1 cellular context compared by ENCODE assay signal in genomic region chr4:75514131-75514948, GRCh38.
TF ChIP-seq lines count a peak whose summit lies in the region.

Gene RCHY1, minus strand, starts transcription at chr4:75514403. Its CDS starts 117 bp downstream, at chr4:75514286.
Gene THAP6, plus strand, starts transcription at chr4:75514473. Its CDS starts 980 bp downstream, at chr4:75515453.

TF ChIP-seq in HepG2, 621 proteins besides CTCF, POLR2A, EP300 and RAD21 (continued from another document and continues in another):
- TF ChIP-seq ZNF142 (CRISPR knock-in tag; IDR thresholded peaks at IDR 0.05) (no peak), AHR (CRISPR knock-in tag; IDR thresholded peaks at IDR 0.05) (peak; percentile 69; the same call in 1 of the 2 replicates), KLF11 (CRISPR knock-in tag; IDR thresholded peaks at IDR 0.05) (peak; percentile 85), ZNF343 (CRISPR knock-in tag; IDR thresholded peaks at IDR 0.05) (peak; percentile 64; the same call in 1 of the 2 replicates), ZNF83 (CRISPR knock-in tag; IDR thresholded peaks at IDR 0.05; ENCODE audit: borderline replicate concordance) (no peak), ZNF614 (CRISPR knock-in tag; IDR thresholded peaks at IDR 0.05; ENCODE audit: borderline replicate concordance) (peak; percentile 58), ETV5 (CRISPR knock-in tag; IDR thresholded peaks at IDR 0.05; ENCODE audit: borderline replicate concordance) (peak; percentile 58; the same call in 1 of the 2 replicates), ZNF256 (CRISPR knock-in tag; conservative IDR thresholded peaks at IDR 0.05) (no peak), ZHX1 (CRISPR knock-in tag; IDR thresholded peaks at IDR 0.05; ENCODE audit: low read depth) (peak; percentile 85), GMEB1 (CRISPR knock-in tag; IDR thresholded peaks at IDR 0.05; ENCODE audit: borderline replicate concordance) (peak; percentile 94), JDP2 (CRISPR knock-in tag; IDR thresholded peaks at IDR 0.05; ENCODE audit: borderline replicate concordance) (no peak), PHB2 (IDR thresholded peaks at IDR 0.05; ENCODE audit: partially characterized antibody) (no peak), POLR2AphosphoS2 (IDR thresholded peaks at IDR 0.05; ENCODE audit: low read depth, low read length) (0 out of 2 replicates have a peak, but pooled peaks have one; percentile 59), FOXC1 (CRISPR knock-in tag; IDR thresholded peaks at IDR 0.05; ENCODE audit: borderline replicate concordance) (no peak; the same call in none of the 2 replicates), LCORL (IDR thresholded peaks at IDR 0.05) (0 out of 2 replicates have a peak, but pooled peaks have one; percentile 18), LCORL (CRISPR knock-in tag; IDR thresholded peaks at IDR 0.05) (peak; percentile 85), PCBP2 (optimal IDR thresholded peaks at IDR 0.05; ENCODE audit: low read depth, low read length, poor library complexity, severe bottlenecking) (no peak), MNT (IDR thresholded peaks at IDR 0.05) (peak; percentile 69), PCBP1 (IDR thresholded peaks at IDR 0.05; ENCODE audit: borderline replicate concordance, low read depth, low read length) (no peak), FOXK1 (CRISPR knock-in tag; IDR thresholded peaks at IDR 0.05; ENCODE audit: borderline replicate concordance, low read depth) (peak; percentile 77), ZSCAN25 (CRISPR knock-in tag; IDR thresholded peaks at IDR 0.05) (no peak), ZNF703 (CRISPR knock-in tag; IDR thresholded peaks at IDR 0.05; ENCODE audit: borderline replicate concordance) (no peak), SMC3 (IDR thresholded peaks at IDR 0.05; ENCODE audit: low read length) (no peak), TOPORS (CRISPR knock-in tag; IDR thresholded peaks at IDR 0.05) (peak; percentile 89; the same call in 1 of the 2 replicates), CBX1 (IDR thresholded peaks at IDR 0.05; ENCODE audit: low read depth) (peak; percentile 88), ZNF333 (CRISPR knock-in tag; IDR thresholded peaks at IDR 0.05; ENCODE audit: borderline replicate concordance) (peak; percentile 54; the same call in 1 of the 2 replicates), ZBTB21 (CRISPR knock-in tag; IDR thresholded peaks at IDR 0.05) (peak; percentile 92), NKX3-1 (CRISPR knock-in tag; IDR thresholded peaks at IDR 0.05) (no peak)
- TF ChIP-seq, protein P1, sequence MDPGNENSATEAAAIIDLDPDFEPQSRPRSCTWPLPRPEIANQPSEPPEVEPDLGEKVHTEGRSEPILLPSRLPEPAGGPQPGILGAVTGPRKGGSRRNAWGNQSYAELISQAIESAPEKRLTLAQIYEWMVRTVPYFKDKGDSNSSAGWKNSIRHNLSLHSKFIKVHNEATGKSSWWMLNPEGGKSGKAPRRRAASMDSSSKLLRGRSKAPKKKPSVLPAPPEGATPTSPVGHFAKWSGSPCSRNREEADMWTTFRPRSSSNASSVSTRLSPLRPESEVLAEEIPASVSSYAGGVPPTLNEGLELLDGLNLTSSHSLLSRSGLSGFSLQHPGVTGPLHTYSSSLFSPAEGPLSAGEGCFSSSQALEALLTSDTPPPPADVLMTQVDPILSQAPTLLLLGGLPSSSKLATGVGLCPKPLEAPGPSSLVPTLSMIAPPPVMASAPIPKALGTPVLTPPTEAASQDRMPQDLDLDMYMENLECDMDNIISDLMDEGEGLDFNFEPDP (CRISPR knock-in tag; conservative IDR thresholded peaks at IDR 0.05) = no peak
- TF ChIP-seq, protein P2, sequence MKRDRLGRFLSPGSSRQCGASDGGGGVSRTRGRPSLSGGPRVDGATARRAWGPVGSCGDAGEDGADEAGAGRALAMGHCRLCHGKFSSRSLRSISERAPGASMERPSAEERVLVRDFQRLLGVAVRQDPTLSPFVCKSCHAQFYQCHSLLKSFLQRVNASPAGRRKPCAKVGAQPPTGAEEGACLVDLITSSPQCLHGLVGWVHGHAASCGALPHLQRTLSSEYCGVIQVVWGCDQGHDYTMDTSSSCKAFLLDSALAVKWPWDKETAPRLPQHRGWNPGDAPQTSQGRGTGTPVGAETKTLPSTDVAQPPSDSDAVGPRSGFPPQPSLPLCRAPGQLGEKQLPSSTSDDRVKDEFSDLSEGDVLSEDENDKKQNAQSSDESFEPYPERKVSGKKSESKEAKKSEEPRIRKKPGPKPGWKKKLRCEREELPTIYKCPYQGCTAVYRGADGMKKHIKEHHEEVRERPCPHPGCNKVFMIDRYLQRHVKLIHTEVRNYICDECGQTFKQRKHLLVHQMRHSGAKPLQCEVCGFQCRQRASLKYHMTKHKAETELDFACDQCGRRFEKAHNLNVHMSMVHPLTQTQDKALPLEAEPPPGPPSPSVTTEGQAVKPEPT (CRISPR knock-in tag; IDR thresholded peaks at IDR 0.05; ENCODE audit: low read depth) = no peak
- TF ChIP-seq, protein P3, sequence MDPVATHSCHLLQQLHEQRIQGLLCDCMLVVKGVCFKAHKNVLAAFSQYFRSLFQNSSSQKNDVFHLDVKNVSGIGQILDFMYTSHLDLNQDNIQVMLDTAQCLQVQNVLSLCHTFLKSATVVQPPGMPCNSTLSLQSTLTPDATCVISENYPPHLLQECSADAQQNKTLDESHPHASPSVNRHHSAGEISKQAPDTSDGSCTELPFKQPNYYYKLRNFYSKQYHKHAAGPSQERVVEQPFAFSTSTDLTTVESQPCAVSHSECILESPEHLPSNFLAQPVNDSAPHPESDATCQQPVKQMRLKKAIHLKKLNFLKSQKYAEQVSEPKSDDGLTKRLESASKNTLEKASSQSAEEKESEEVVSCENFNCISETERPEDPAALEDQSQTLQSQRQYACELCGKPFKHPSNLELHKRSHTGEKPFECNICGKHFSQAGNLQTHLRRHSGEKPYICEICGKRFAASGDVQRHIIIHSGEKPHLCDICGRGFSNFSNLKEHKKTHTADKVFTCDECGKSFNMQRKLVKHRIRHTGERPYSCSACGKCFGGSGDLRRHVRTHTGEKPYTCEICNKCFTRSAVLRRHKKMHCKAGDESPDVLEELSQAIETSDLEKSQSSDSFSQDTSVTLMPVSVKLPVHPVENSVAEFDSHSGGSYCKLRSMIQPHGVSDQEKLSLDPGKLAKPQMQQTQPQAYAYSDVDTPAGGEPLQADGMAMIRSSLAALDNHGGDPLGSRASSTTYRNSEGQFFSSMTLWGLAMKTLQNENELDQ (CRISPR knock-in tag; IDR thresholded peaks at IDR 0.05; ENCODE audit: borderline replicate concordance) = no peak
- TF ChIP-seq, protein P4, sequence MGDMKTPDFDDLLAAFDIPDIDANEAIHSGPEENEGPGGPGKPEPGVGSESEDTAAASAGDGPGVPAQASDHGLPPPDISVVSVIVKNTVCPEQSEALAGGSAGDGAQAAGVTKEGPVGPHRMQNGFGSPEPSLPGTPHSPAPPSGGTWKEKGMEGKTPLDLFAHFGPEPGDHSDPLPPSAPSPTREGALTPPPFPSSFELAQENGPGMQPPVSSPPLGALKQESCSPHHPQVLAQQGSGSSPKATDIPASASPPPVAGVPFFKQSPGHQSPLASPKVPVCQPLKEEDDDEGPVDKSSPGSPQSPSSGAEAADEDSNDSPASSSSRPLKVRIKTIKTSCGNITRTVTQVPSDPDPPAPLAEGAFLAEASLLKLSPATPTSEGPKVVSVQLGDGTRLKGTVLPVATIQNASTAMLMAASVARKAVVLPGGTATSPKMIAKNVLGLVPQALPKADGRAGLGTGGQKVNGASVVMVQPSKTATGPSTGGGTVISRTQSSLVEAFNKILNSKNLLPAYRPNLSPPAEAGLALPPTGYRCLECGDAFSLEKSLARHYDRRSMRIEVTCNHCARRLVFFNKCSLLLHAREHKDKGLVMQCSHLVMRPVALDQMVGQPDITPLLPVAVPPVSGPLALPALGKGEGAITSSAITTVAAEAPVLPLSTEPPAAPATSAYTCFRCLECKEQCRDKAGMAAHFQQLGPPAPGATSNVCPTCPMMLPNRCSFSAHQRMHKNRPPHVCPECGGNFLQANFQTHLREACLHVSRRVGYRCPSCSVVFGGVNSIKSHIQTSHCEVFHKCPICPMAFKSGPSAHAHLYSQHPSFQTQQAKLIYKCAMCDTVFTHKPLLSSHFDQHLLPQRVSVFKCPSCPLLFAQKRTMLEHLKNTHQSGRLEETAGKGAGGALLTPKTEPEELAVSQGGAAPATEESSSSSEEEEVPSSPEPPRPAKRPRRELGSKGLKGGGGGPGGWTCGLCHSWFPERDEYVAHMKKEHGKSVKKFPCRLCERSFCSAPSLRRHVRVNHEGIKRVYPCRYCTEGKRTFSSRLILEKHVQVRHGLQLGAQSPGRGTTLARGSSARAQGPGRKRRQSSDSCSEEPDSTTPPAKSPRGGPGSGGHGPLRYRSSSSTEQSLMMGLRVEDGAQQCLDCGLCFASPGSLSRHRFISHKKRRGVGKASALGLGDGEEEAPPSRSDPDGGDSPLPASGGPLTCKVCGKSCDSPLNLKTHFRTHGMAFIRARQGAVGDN (CRISPR knock-in tag; IDR thresholded peaks at IDR 0.05) = peak; percentile 96
- TF ChIP-seq, protein P5, sequence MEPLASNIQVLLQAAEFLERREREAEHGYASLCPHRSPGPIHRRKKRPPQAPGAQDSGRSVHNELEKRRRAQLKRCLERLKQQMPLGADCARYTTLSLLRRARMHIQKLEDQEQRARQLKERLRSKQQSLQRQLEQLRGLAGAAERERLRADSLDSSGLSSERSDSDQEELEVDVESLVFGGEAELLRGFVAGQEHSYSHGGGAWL (CRISPR knock-in tag; IDR thresholded peaks at IDR 0.05) = peak; percentile 55; the same call in 1 of the 2 replicates
